In genomic region chr2:235358981-235359471, GRCh38 we compare ENCODE assay signal across 20 cellular contexts.
DNase-seq lines count a peak whose midpoint lies in the region; ATAC-seq and TF ChIP-seq lines count a peak whose summit lies in the region.
"Had no signal": no experiment of that assay in that cellular context is flagged by ENCODE, and none has a peak within 500 bp of the region (broad histone marks: within the 10 kb centered on the region; RNA-seq: fewer than 3 reads in every experiment).

No MANE protein-coding gene starts in this region.

- H3K4me3 ChIP-seq in breast epithelium = no peak overlapping the region
- H3K4me3 ChIP-seq in PC-3 (ENCODE audit: low read length) = no peak overlapping the region
- no peak overlapping the region for H3K4me3 ChIP-seq in mammary epithelial cell (replicated peaks in 1 of 3; ENCODE audit: insufficient read depth in 1 of 3, low read depth in 2 of 3, low read length in 3 of 3)
- H3K4me3 ChIP-seq in upper lobe of right lung = no peak overlapping the region
- H3K4me3 ChIP-seq: esophagus muscularis mucosa, left lung, mucosa of descending colon, prostate gland, spleen had no signal

- H2AFZ ChIP-seq in PC-3 (ENCODE audit: low read length) (no peak overlapping the region), mammary epithelial cell (ENCODE audit: low read depth, low read length) (no peak overlapping the region)

- H3K79me2 ChIP-seq in PC-3 (ENCODE audit: low read length) (no peaks in the 10 kb centered on the region), mammary epithelial cell (ENCODE audit: insufficient read depth, low read length) (no peaks in the 10 kb centered on the region)

- DNase-seq in MCF 10A (ENCODE audit: unreplicated experiment) (peak; percentile 76), breast epithelium (ENCODE audit: low spot score in 2 of 2) (no peak), PC-3 (peak; percentile 64), mammary epithelial cell (peak; percentile 2), upper lobe of right lung (no peak), NCI-H2107 treated with DMSO at 0.1 percent for 48 hours (lab: John Stamatoyannopoulos, UW; ENCODE audit: unreplicated experiment) (no peak)
- DNase-seq: activated CD4-positive, alpha-beta T cell treated with anti-CD3 and anti-CD28 coated beads for 36 hours; activated effector memory CD4-positive, alpha-beta T cell treated with Interleukin-2 at 50 U/mL for 16 hours; C1 segment of cervical spinal cord; central memory CD4-positive, alpha-beta T cell; left lung; mucosa of descending colon; NCI-H2227 treated with DMSO at 0.1 percent for 48 hours; spleen had no signal

- H3F3A ChIP-seq in PC-3 (ENCODE audit: low read length, unreplicated experiment) = no peaks in the 10 kb centered on the region

- H3K4me1 Mint-ChIP-seq in MCF 10A (ENCODE audit: insufficient read depth, unreplicated experiment) = peaks cover 13% of the 10 kb centered on the region
- H3K4me1 Mint-ChIP-seq: activated CD4-positive, alpha-beta T cell treated with anti-CD3 and anti-CD28 coated beads for 36 hours; neural crest cell had no signal

- intact Hi-C loops in MCF 10A (cut with micrococcal nuclease) = no loop called here
- intact Hi-C loops in breast epithelium (cut with DNase I; ENCODE audit: low total_unique reads) = no loop called here
- intact Hi-C loops in PC-3 (cut with micrococcal nuclease) = no loop called here
- intact Hi-C loops in mammary epithelial cell (cut with micrococcal nuclease) = no loop called here
- intact Hi-C loops in upper lobe of right lung (cut with DNase I) = no loop called here

- peak; percentile 31 for ATAC-seq in PC-3
- ATAC-seq in upper lobe of right lung = peak; percentile 10
- ATAC-seq in GM21723 (IDR thresholded peaks at IDR 0.05; ENCODE audit: unreplicated experiment) = no peak
- ATAC-seq in GM21423 (IDR thresholded peaks at IDR 0.05; ENCODE audit: unreplicated experiment) = no peak
- ATAC-seq: activated CD4-positive, alpha-beta T cell treated with anti-CD3 and anti-CD28 coated beads for 36 hours; left lung; mucosa of descending colon had no signal

- 82% methylated on average over 9 of the region's 9 CpGs for WGBS in mammary epithelial cell (ENCODE audit: low coverage, missing lambda C conversion rate)

- H3K4me2 ChIP-seq in PC-3 (ENCODE audit: low read length) = peak overlapping the region; percentile 14; the same call in 1 of the 2 replicates
- no peak overlapping the region for H3K4me2 ChIP-seq in mammary epithelial cell (ENCODE audit: insufficient read depth, low read depth, low read length)

- POLR2A ChIA-PET in MCF 10A (lab: Yijun Ruan, JAX) (no interaction called here), PC-3 (lab: Charles Lee; ENCODE audit: unreplicated experiment) (no interaction called here)

- H3K36me3 Mint-ChIP-seq in MCF 10A (ENCODE audit: insufficient read depth, unreplicated experiment) = no peaks in the 10 kb centered on the region

- H3K27ac Mint-ChIP-seq in MCF 10A (ENCODE audit: low read depth, unreplicated experiment) = no peak overlapping the region
- H3K27ac Mint-ChIP-seq: activated CD4-positive, alpha-beta T cell treated with anti-CD3 and anti-CD28 coated beads for 36 hours had no signal

- TF ChIP-seq CTCF in MCF 10A (IDR thresholded peaks at IDR 0.05; ENCODE audit: unreplicated experiment) = no peak
- TF ChIP-seq CTCF in breast epithelium (IDR thresholded peaks at IDR 0.05) = no peak
- TF ChIP-seq CTCF in PC-3 (conservative IDR thresholded peaks at IDR 0.05; ENCODE audit: low read depth, low read length) = no peak
- no peak for TF ChIP-seq CTCF in mammary epithelial cell (conservative IDR thresholded peaks at IDR 0.05 in 1 of 2, IDR thresholded peaks at IDR 0.05 in 1 of 2; ENCODE audit: extremely low read depth in 1 of 2, insufficient read depth in 1 of 2, low read depth in 1 of 2, low read length in 2 of 2)
- no peak for TF ChIP-seq CTCF in upper lobe of right lung (IDR thresholded peaks at IDR 0.05)

- H4K20me1 ChIP-seq in PC-3 (ENCODE audit: low read length) (no peaks in the 10 kb centered on the region), mammary epithelial cell (ENCODE audit: insufficient read depth, low read length) (no peaks in the 10 kb centered on the region)

- H3K4me1 ChIP-seq in breast epithelium = no peaks in the 10 kb centered on the region
- H3K4me1 ChIP-seq in PC-3 (ENCODE audit: insufficient read depth, low read length) = peaks cover 14% of the 10 kb centered on the region
- H3K4me1 ChIP-seq in mammary epithelial cell (ENCODE audit: insufficient read depth, low read length) = no peaks in the 10 kb centered on the region
- no peaks in the 10 kb centered on the region for H3K4me1 ChIP-seq in upper lobe of right lung
- H3K4me1 ChIP-seq: esophagus muscularis mucosa, left lung, prostate gland, spleen had no signal

- dilution Hi-C loops in mammary epithelial cell (cut with HindIII; ENCODE audit: low sequenced_read_pairs) = loop anchor here (5.0 kb wide), 1 partner anchor 72 kb away; no protein-coding TSS in a partner anchor

- H3K27ac ChIP-seq in breast epithelium = no peak overlapping the region
- H3K27ac ChIP-seq in PC-3 (ENCODE audit: low read length) = peak overlapping the region; percentile 28; the same call in 1 of the 2 replicates
- no peak overlapping the region for H3K27ac ChIP-seq in mammary epithelial cell (ENCODE audit: insufficient read depth, low read depth, low read length)
- H3K27ac ChIP-seq in upper lobe of right lung = no peak overlapping the region
- H3K27ac ChIP-seq: esophagus muscularis mucosa, left lung, prostate gland, RWPE1, spleen had no signal

- H3K27me3 Mint-ChIP-seq in MCF 10A (ENCODE audit: insufficient read depth, unreplicated experiment) = peaks cover 39% of the 10 kb centered on the region

- H3K9me2 ChIP-seq in PC-3 (replicated peaks; ENCODE audit: low read length) = no peaks in the 10 kb centered on the region

- no peaks in the 10 kb centered on the region for H3K27me3 ChIP-seq in breast epithelium
- H3K27me3 ChIP-seq in PC-3 (ENCODE audit: low read length) = no peaks in the 10 kb centered on the region
- H3K27me3 ChIP-seq in mammary epithelial cell (ENCODE audit: insufficient read depth, low read length) = no peaks in the 10 kb centered on the region
- H3K27me3 ChIP-seq in upper lobe of right lung = no peaks in the 10 kb centered on the region
- H3K27me3 ChIP-seq: esophagus muscularis mucosa, left lung had no signal

- no peak for TF ChIP-seq POLR2A in breast epithelium (IDR thresholded peaks at IDR 0.05)

- no TSS peak for BruUV-seq in MCF 10A (replicated peaks; lab: Mats Ljungman, UMichigan)
- no TSS peak for BruUV-seq in PC-3 (replicated peaks; lab: Mats Ljungman, UMichigan)
- no TSS peak for BruUV-seq in mammary epithelial cell (replicated peaks; lab: Mats Ljungman, UMichigan)

- no peak overlapping the region for H3K9ac ChIP-seq in PC-3 (ENCODE audit: low read length)
- H3K9ac ChIP-seq in mammary epithelial cell (ENCODE audit: insufficient read depth, low read length) = no peak overlapping the region

- CTCF ChIA-PET in MCF 10A (lab: Yijun Ruan, JAX) = no interaction called here
- CTCF ChIA-PET in PC-3 (lab: Charles Lee) = no interaction called here
- CTCF ChIA-PET in mammary epithelial cell (lab: Charles Lee; ENCODE audit: low non-redundant PET) = no interaction called here

- no peak overlapping the region for H3K4me3 Mint-ChIP-seq in MCF 10A (ENCODE audit: unreplicated experiment)
- H3K4me3 Mint-ChIP-seq: activated CD4-positive, alpha-beta T cell treated with anti-CD3 and anti-CD28 coated beads for 36 hours; neural crest cell had no signal

- in situ Hi-C loops in mammary epithelial cell (cut with MboI; ENCODE audit: low sequenced_read_pairs in 2 of 2) = no loop called here

- H3K9me3 Mint-ChIP-seq in MCF 10A (ENCODE audit: unreplicated experiment) = no peaks in the 10 kb centered on the region
- H3K9me3 Mint-ChIP-seq: neural crest cell had no signal

- H3K36me3 ChIP-seq in breast epithelium (no peaks in the 10 kb centered on the region), PC-3 (ENCODE audit: low read depth, low read length) (no peaks in the 10 kb centered on the region), mammary epithelial cell (ENCODE audit: insufficient read depth, low read length) (no peaks in the 10 kb centered on the region), upper lobe of right lung (no peaks in the 10 kb centered on the region)
- H3K36me3 ChIP-seq: esophagus muscularis mucosa, left lung, prostate gland, spleen had no signal

- H3K9me3 ChIP-seq in breast epithelium (no peaks in the 10 kb centered on the region), PC-3 (ENCODE audit: low read length) (no peaks in the 10 kb centered on the region), mammary epithelial cell (replicated peaks; ENCODE audit: insufficient read depth, low read length) (no peaks in the 10 kb centered on the region), upper lobe of right lung (no peaks in the 10 kb centered on the region)
- H3K9me3 ChIP-seq: esophagus muscularis mucosa, left lung, mucosa of descending colon, prostate gland, spleen had no signal

Comparison
In these comparisons a context has a peak if more than half of its experiments do, and no peak if none do; other contexts are left out.
1. DNase-seq: peak in MCF 10A (single experiment), PC-3 (single experiment) and mammary epithelial cell (single experiment); none in breast epithelium (0 of 2), upper lobe of right lung (single experiment) and NCI-H2107 treated with DMSO at 0.1 percent for 48 hours (single experiment).
2. ATAC-seq: peak in PC-3 (single experiment) and upper lobe of right lung (single experiment); none in GM21723 (single experiment) and GM21423 (single experiment).